ENCODE assay signal across 23 cellular contexts in genomic region chr20:51584737-51585136, GRCh38.
"Had no signal": no experiment of that assay in that cellular context is flagged by ENCODE, and none has a peak within 500 bp of the region (broad histone marks: within the 10 kb centered on the region; RNA-seq: fewer than 3 reads in every experiment).

No MANE protein-coding gene starts in this region.

- H3K36me3 ChIP-seq: left ventricle myocardium inferior, pancreas had no signal

- H3K9me3 ChIP-seq: body of pancreas, left ventricle myocardium inferior, pancreas, psoas muscle had no signal

- H3K4me1 ChIP-seq: body of pancreas, left ventricle myocardium inferior, pancreas, psoas muscle had no signal

- H3K4me3 ChIP-seq: body of pancreas, left ventricle myocardium inferior, pancreas, psoas muscle had no signal

- H3K27ac ChIP-seq: body of pancreas, foreskin keratinocyte, left ventricle myocardium inferior, pancreas, psoas muscle had no signal

- H3K4me1 Mint-ChIP-seq: nephron, WTC11 had no signal

- H3K36me3 Mint-ChIP-seq: WTC11 had no signal

- DNase-seq: activated CD4-positive, alpha-beta T cell treated with anti-CD3 and anti-CD28 coated beads for 36 hours; activated CD4-positive, alpha-beta T cell treated with anti-CD3 and anti-CD28 coated beads, Interleukin-2, amount 50 U/mL, for 48 hours; activated effector memory CD4-positive, alpha-beta T cell treated with Interleukin-2 at 50 U/mL for 16 hours; activated naive CD4-positive, alpha-beta T cell treated with anti-CD3 and anti-CD28 coated beads for 36 hours; activated naive CD8-positive, alpha-beta T cell treated with anti-CD3 and anti-CD28 coated beads, Interleukin-2, amount 50 U/mL, for 24 hours; activated T-cell treated with anti-CD3 and anti-CD28 coated beads, Interleukin-2, amount 50 U/mL, for 72 hours; anterior cingulate cortex; body of pancreas; effector CD8-positive, alpha-beta T cell; erythroblast; foreskin keratinocyte; kidney glomerular epithelial cell; left ventricle myocardium inferior; pancreas; psoas muscle; right cardiac atrium; stimulated activated CD4-positive, alpha-beta T cell treated with anti-CD3 and anti-CD28 coated beads, Interleukin-12 subunit alpha, Interleukin-12 subunit beta, amount 100 ng/mL, for 4 hours; stimulated activated CD4-positive, alpha-beta T cell treated with anti-CD3 and anti-CD28 coated beads, Interleukin-4, amount 100 ng/mL, for 4 hours; stimulated activated naive CD8-positive, alpha-beta T cell treated with anti-CD3 and anti-CD28 coated beads, Interleukin-15, Interleukin-2, amounts not matched to agents 100 U/mL and 50 U/mL, for 24 hours; T-helper 2 cell had no signal

- H3K4me3 Mint-ChIP-seq: activated CD4-positive, alpha-beta T cell treated with anti-CD3 and anti-CD28 coated beads for 36 hours; activated naive CD4-positive, alpha-beta T cell treated with anti-CD3 and anti-CD28 coated beads for 36 hours; activated naive CD8-positive, alpha-beta T cell treated with anti-CD3 and anti-CD28 coated beads, Interleukin-2, amount 50 U/mL, for 24 hours; activated T-cell treated with anti-CD3 and anti-CD28 coated beads, Interleukin-2, amount 50 U/mL, for 72 hours; dendritic cell treated with granulocyte-macrophage colony-stimulating factor and Interleukin-4, amounts not matched to agents 40 ng/mL and 50 ng/mL, for 4 days; nephron; WTC11 had no signal

- H3K27ac Mint-ChIP-seq: activated CD4-positive, alpha-beta T cell treated with anti-CD3 and anti-CD28 coated beads for 36 hours; activated naive CD4-positive, alpha-beta T cell treated with anti-CD3 and anti-CD28 coated beads for 36 hours; activated naive CD8-positive, alpha-beta T cell treated with anti-CD3 and anti-CD28 coated beads, Interleukin-2, amount 50 U/mL, for 24 hours; activated T-cell treated with anti-CD3 and anti-CD28 coated beads, Interleukin-2, amount 50 U/mL, for 72 hours; dendritic cell treated with granulocyte-macrophage colony-stimulating factor and Interleukin-4, amounts not matched to agents 40 ng/mL and 50 ng/mL, for 4 days; nephron; WTC11 had no signal

- ATAC-seq: activated CD4-positive, alpha-beta T cell treated with anti-CD3 and anti-CD28 coated beads for 36 hours; activated naive CD8-positive, alpha-beta T cell treated with anti-CD3 and anti-CD28 coated beads, Interleukin-2, amount 50 U/mL, for 24 hours; activated T-cell treated with anti-CD3 and anti-CD28 coated beads, Interleukin-2, amount 50 U/mL, for 72 hours; body of pancreas; foreskin keratinocyte; pancreas; psoas muscle; right cardiac atrium; stimulated activated naive CD8-positive, alpha-beta T cell treated with anti-CD3 and anti-CD28 coated beads, Interleukin-15, Interleukin-2, amounts not matched to agents 100 U/mL and 50 U/mL, for 24 hours; WTC11 had no signal

- H3K27me3 ChIP-seq: body of pancreas, pancreas had no signal

- H3K9me3 Mint-ChIP-seq: activated naive CD4-positive, alpha-beta T cell treated with anti-CD3 and anti-CD28 coated beads for 36 hours; activated naive CD8-positive, alpha-beta T cell treated with anti-CD3 and anti-CD28 coated beads, Interleukin-2, amount 50 U/mL, for 24 hours; activated T-cell treated with anti-CD3 and anti-CD28 coated beads, Interleukin-2, amount 50 U/mL, for 72 hours; dendritic cell treated with granulocyte-macrophage colony-stimulating factor and Interleukin-4, amounts not matched to agents 40 ng/mL and 50 ng/mL, for 4 days; nephron had no signal
